In genomic region chrX:115362334-115363095, GRCh38 we compare ENCODE assay signal across 11 cellular contexts.
DNase-seq lines count a peak whose midpoint lies in the region; ATAC-seq and TF ChIP-seq lines count a peak whose summit lies in the region.
"Had no signal": no experiment of that assay in that cellular context is flagged by ENCODE, and none has a peak within 500 bp of the region (broad histone marks: within the 10 kb centered on the region; RNA-seq: fewer than 3 reads in every experiment).

No MANE protein-coding gene starts in this region.

- intact Hi-C loops in cardiac septum (cut with DNase I), result no loop called here

- no peaks in the 10 kb centered on the region for H3K36me3 Mint-ChIP-seq in activated T-cell treated with anti-CD3 and anti-CD28 coated beads, Interleukin-2, amount 50 U/mL, for 4 hours (ENCODE audit: insufficient read depth)
- H3K36me3 Mint-ChIP-seq in stimulated activated naive CD8-positive, alpha-beta T cell treated with anti-CD3 and anti-CD28 coated beads, Interleukin-15, Interleukin-2, amounts not matched to agents 100 ng/mL and 50 ng/mL, for 24 hours (ENCODE audit: low read depth), result no peaks in the 10 kb centered on the region

- TF ChIP-seq CTCF in fibroblast of villous mesenchyme (IDR thresholded peaks at IDR 0.05; ENCODE audit: insufficient read depth, low read depth, low read length), result peak; percentile 39

- H3K27ac Mint-ChIP-seq in stimulated activated naive CD8-positive, alpha-beta T cell treated with anti-CD3 and anti-CD28 coated beads, Interleukin-15, Interleukin-2, amounts not matched to agents 100 ng/mL and 50 ng/mL, for 24 hours, result no peak overlapping the region

- H3K4me3 ChIP-seq in fibroblast of villous mesenchyme (ENCODE audit: low read depth, low read length), result no peak overlapping the region
- H3K4me3 ChIP-seq: hepatocyte had no signal

- H3K9me3 Mint-ChIP-seq in activated T-cell treated with anti-CD3 and anti-CD28 coated beads, Interleukin-2, amount 50 U/mL, for 4 hours, result peaks cover 3% of the 10 kb centered on the region
- H3K9me3 Mint-ChIP-seq in stimulated activated naive CD8-positive, alpha-beta T cell treated with anti-CD3 and anti-CD28 coated beads, Interleukin-15, Interleukin-2, amounts not matched to agents 100 ng/mL and 50 ng/mL, for 24 hours, result no peaks in the 10 kb centered on the region

- no peaks in the 10 kb centered on the region for H3K4me1 Mint-ChIP-seq in activated T-cell treated with anti-CD3 and anti-CD28 coated beads, Interleukin-2, amount 50 U/mL, for 4 hours (ENCODE audit: low read depth)
- H3K4me1 Mint-ChIP-seq in stimulated activated naive CD8-positive, alpha-beta T cell treated with anti-CD3 and anti-CD28 coated beads, Interleukin-15, Interleukin-2, amounts not matched to agents 100 ng/mL and 50 ng/mL, for 24 hours (ENCODE audit: low read depth), result no peaks in the 10 kb centered on the region

- H3K4me3 Mint-ChIP-seq in activated T-cell treated with anti-CD3 and anti-CD28 coated beads, Interleukin-2, amount 50 U/mL, for 4 hours, result no peak overlapping the region
- H3K4me3 Mint-ChIP-seq in stimulated activated naive CD8-positive, alpha-beta T cell treated with anti-CD3 and anti-CD28 coated beads, Interleukin-15, Interleukin-2, amounts not matched to agents 100 ng/mL and 50 ng/mL, for 24 hours, result peak overlapping the region; percentile 17

- ATAC-seq in activated T-cell treated with anti-CD3 and anti-CD28 coated beads, Interleukin-2, amount 50 U/mL, for 4 hours, result no peak
- ATAC-seq in HG02759 (IDR thresholded peaks at IDR 0.05; ENCODE audit: unreplicated experiment), result no peak

- peak; percentile 17 for DNase-seq in activated T-cell treated with anti-CD3 and anti-CD28 coated beads, Interleukin-2, amount 50 U/mL, for 48 hours
- DNase-seq in activated T-cell treated with anti-CD3 and anti-CD28 coated beads, Interleukin-2, amount 50 U/mL, for 4 hours, result no peak
- DNase-seq in NCI-H748 treated with DMSO at 0.1 percent for 48 hours (lab: John Stamatoyannopoulos, UW), result peak; percentile 8
- peak; percentile 43 for DNase-seq in fibroblast of villous mesenchyme (ENCODE audit: low read depth)
- no peak for DNase-seq in cardiac septum (ENCODE audit: low spot score)
- DNase-seq in AG20443 (ENCODE audit: low spot score), result no peak
- DNase-seq: C1 segment of cervical spinal cord, NCI-H510A had no signal

- H3K27me3 Mint-ChIP-seq in activated T-cell treated with anti-CD3 and anti-CD28 coated beads, Interleukin-2, amount 50 U/mL, for 4 hours (ENCODE audit: low read depth), result peaks cover 5% of the 10 kb centered on the region
- H3K27me3 Mint-ChIP-seq in stimulated activated naive CD8-positive, alpha-beta T cell treated with anti-CD3 and anti-CD28 coated beads, Interleukin-15, Interleukin-2, amounts not matched to agents 100 ng/mL and 50 ng/mL, for 24 hours, result peaks cover 13% of the 10 kb centered on the region

Comparison
In these comparisons a context has a peak if more than half of its experiments do, and no peak if none do; other contexts are left out.
1. DNase-seq: peak in activated T-cell treated with anti-CD3 and anti-CD28 coated beads, Interleukin-2, amount 50 U/mL, for 48 hours (2 of 2), NCI-H748 treated with DMSO at 0.1 percent for 48 hours (single experiment) and fibroblast of villous mesenchyme (single experiment); none in activated T-cell treated with anti-CD3 and anti-CD28 coated beads, Interleukin-2, amount 50 U/mL, for 4 hours (single experiment), cardiac septum (single experiment) and AG20443 (single experiment).